Comparison of ENCODE assay signal across 11 cellular contexts in genomic region chr11:74418509-74418895, GRCh38. TPM values are rescaled to one million over a fixed set of nuclear protein-coding genes. Genes with fewer than 3 reads are reported as not detected.
DNase-seq lines count a peak whose midpoint lies in the region; ATAC-seq, FAIRE-seq and TF ChIP-seq lines count a peak whose summit lies in the region.
"Had no signal": no experiment of that assay in that cellular context is flagged by ENCODE, and none has a peak within 500 bp of the region (broad histone marks: within the 10 kb centered on the region; RNA-seq: fewer than 3 reads in every experiment).

No MANE protein-coding gene starts in this region.

- FAIRE-seq in D721Med (lab: Jason Lieb, UNC), result no peak

- H3K36me3 ChIP-seq in urinary bladder (ENCODE audit: insufficient read depth), result no peaks in the 10 kb centered on the region

- no peaks in the 10 kb centered on the region for H3K36me3 Mint-ChIP-seq in activated T-cell treated with anti-CD3 and anti-CD28 coated beads, Interleukin-2, amount 50 U/mL, for 24 hours (ENCODE audit: low read depth)

- peak overlapping the region; percentile 69 for H3K27ac Mint-ChIP-seq in activated T-cell treated with anti-CD3 and anti-CD28 coated beads, Interleukin-2, amount 50 U/mL, for 24 hours
- H3K27ac Mint-ChIP-seq: GM23338 had no signal

- H3K4me1 Mint-ChIP-seq in activated T-cell treated with anti-CD3 and anti-CD28 coated beads, Interleukin-2, amount 50 U/mL, for 24 hours (ENCODE audit: low read depth), result peaks cover 31% of the 10 kb centered on the region

- no peak overlapping the region for H3K4me3 Mint-ChIP-seq in activated T-cell treated with anti-CD3 and anti-CD28 coated beads, Interleukin-2, amount 50 U/mL, for 24 hours
- H3K4me3 Mint-ChIP-seq: GM23338 had no signal

- 34% methylated on average over 1 of the region's 1 CpG for WGBS in urinary bladder

- no peak for DNase-seq in activated T-cell treated with anti-CD3 and anti-CD28 coated beads, Interleukin-2, amount 50 U/mL, for 24 hours
- DNase-seq in activated T-cell treated with anti-CD3 and anti-CD28 coated beads, Interleukin-2, amount 50 U/mL, for 48 hours, result no peak
- DNase-seq in glomerular visceral epithelial cell (ENCODE audit: extremely low spot score) (peak; percentile 53), D721Med (ENCODE audit: insufficient read length, low spot score) (no peak), NOMO-1 (lab: John Stamatoyannopoulos, UW; ENCODE audit: unreplicated experiment in 2 of 2) (no peak)
- DNase-seq: DMS 273 treated with DMSO at 0.1 percent for 48 hours, head of caudate nucleus had no signal

- TF ChIP-seq CTCF in D721Med (IDR thresholded peaks at IDR 0.05; ENCODE audit: insufficient read depth, missing control alignments), result no peak

- H3K27ac ChIP-seq in urinary bladder (ENCODE audit: low read depth), result peak overlapping the region; percentile 10

- H3K27me3 Mint-ChIP-seq in activated T-cell treated with anti-CD3 and anti-CD28 coated beads, Interleukin-2, amount 50 U/mL, for 24 hours, result no peaks in the 10 kb centered on the region

- ATAC-seq in SK-N-SH treated with all-trans-retinoic acid at 6 μM for 48 hours (peak; percentile 32; the same call in 2 of the 3 replicates), HG03342 (IDR thresholded peaks at IDR 0.05; ENCODE audit: unreplicated experiment) (no peak)

- H3K4me1 ChIP-seq in urinary bladder (ENCODE audit: insufficient read depth), result no peaks in the 10 kb centered on the region

- no peaks in the 10 kb centered on the region for H3K9me3 Mint-ChIP-seq in activated T-cell treated with anti-CD3 and anti-CD28 coated beads, Interleukin-2, amount 50 U/mL, for 24 hours
- H3K9me3 Mint-ChIP-seq: GM23338 had no signal

- H3K4me3 ChIP-seq in urinary bladder (ENCODE audit: low read depth, low read length), result no peak overlapping the region
- H3K4me3 ChIP-seq: GM23338 had no signal

TF ChIP-seq in SK-N-SH treated with all-trans-retinoic acid at 6 μM for 48 hours, 23 proteins besides CTCF, POLR2A, EP300 and RAD21:
- TF ChIP-seq CREB5 (CRISPR knock-in tag; IDR thresholded peaks at IDR 0.05; ENCODE audit: low read depth) (no peak), TCF4 (CRISPR knock-in tag; IDR thresholded peaks at IDR 0.05; ENCODE audit: borderline replicate concordance) (no peak), CSDC2 (CRISPR knock-in tag; IDR thresholded peaks at IDR 0.05) (no peak), ZNF70 (CRISPR knock-in tag; IDR thresholded peaks at IDR 0.05) (no peak), ARNTL (CRISPR knock-in tag; IDR thresholded peaks at IDR 0.05; ENCODE audit: borderline replicate concordance, low read depth) (no peak), SNAI2 (CRISPR knock-in tag; IDR thresholded peaks at IDR 0.05) (no peak), PPARA (CRISPR knock-in tag; IDR thresholded peaks at IDR 0.05; ENCODE audit: borderline replicate concordance) (no peak), OSR1 (CRISPR knock-in tag; IDR thresholded peaks at IDR 0.05) (no peak), CSRNP3 (CRISPR knock-in tag; IDR thresholded peaks at IDR 0.05) (no peak), ZC3H10 (CRISPR knock-in tag; IDR thresholded peaks at IDR 0.05) (no peak), BACH2 (CRISPR knock-in tag; IDR thresholded peaks at IDR 0.05; ENCODE audit: borderline replicate concordance) (no peak), ZFP30 (CRISPR knock-in tag; IDR thresholded peaks at IDR 0.05) (no peak), POU6F1 (CRISPR knock-in tag; IDR thresholded peaks at IDR 0.05; ENCODE audit: borderline replicate concordance, low read depth) (no peak), GLIS3 (CRISPR knock-in tag; IDR thresholded peaks at IDR 0.05) (no peak), RARB (CRISPR knock-in tag; IDR thresholded peaks at IDR 0.05) (no peak), ISL1 (CRISPR knock-in tag; IDR thresholded peaks at IDR 0.05) (no peak), PATZ1 (CRISPR knock-in tag; IDR thresholded peaks at IDR 0.05; ENCODE audit: borderline replicate concordance) (no peak), TOX (CRISPR knock-in tag; IDR thresholded peaks at IDR 0.05; ENCODE audit: borderline replicate concordance) (no peak), ESRRG (CRISPR knock-in tag; IDR thresholded peaks at IDR 0.05) (no peak), ZNF8 (CRISPR knock-in tag; IDR thresholded peaks at IDR 0.05) (no peak)

RNA-seq across cellular contexts. Expression of gene PGM2L1, which starts 20.3 kb away (rescaled TPM):
- total RNA-seq in urinary bladder, result 14.1 TPM
- polyA plus RNA-seq in urinary bladder, result 5.2 TPM

RNA-seq across cellular contexts. Expression of gene KCNE3, which starts 48.8 kb away (rescaled TPM):
- total RNA-seq in urinary bladder, result 6.8 TPM
- polyA plus RNA-seq in urinary bladder, result 5.8 TPM
